Comparison of ENCODE assay signal across 15 cellular contexts in genomic region chr10:8911032-8911431, GRCh38.
"Had no signal": no experiment of that assay in that cellular context is flagged by ENCODE, and none has a peak within 500 bp of the region (broad histone marks: within the 10 kb centered on the region; RNA-seq: fewer than 3 reads in every experiment).

No MANE protein-coding gene starts in this region.

- H3K27ac ChIP-seq: neural progenitor cell, neutrophil, ovary, pancreas, parathyroid adenoma, prostate gland, psoas muscle, right atrium auricular region, sigmoid colon, spleen had no signal

- ATAC-seq: naive thymus-derived CD8-positive, alpha-beta T cell; natural killer cell; natural killer cell treated with Interleukin-12 subunit alpha and Interleukin-12 subunit beta and Interleukin-15 and Interleukin-18, amount 100 ng/mL, for 72 hours; psoas muscle; right cardiac atrium; sciatic nerve had no signal
